ENCODE assay signal across 8 cellular contexts in the genomic region with DNA sequence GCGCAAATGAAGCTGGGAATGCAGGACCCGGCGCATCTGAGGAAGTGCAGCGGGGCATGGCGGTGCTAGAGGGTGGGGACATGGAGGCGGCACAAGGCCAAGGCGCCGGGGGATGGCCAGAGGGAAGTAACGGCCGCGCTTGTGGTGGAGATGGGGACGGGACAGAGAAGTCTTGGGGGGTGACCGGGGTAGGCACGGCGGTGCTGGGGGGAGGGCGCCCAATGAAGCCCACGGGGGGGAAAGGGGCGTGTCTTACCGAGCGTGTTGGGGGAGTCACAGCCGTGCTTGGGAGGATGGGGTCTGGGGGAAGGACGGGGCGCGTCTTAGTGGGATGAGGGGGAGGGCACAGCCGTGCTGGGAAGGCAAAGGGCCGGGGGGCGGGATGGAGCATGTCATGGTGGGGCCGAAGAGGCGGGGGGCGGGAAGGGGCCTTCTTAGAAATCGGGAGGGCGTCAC. TPM values are rescaled to one million over a fixed set of nuclear protein-coding genes. Genes with fewer than 3 reads are reported as not detected.
DNase-seq lines count a peak whose midpoint lies in the region; ATAC-seq and TF ChIP-seq lines count a peak whose summit lies in the region.

No MANE protein-coding gene starts in this region.

- peak overlapping the region in 1 of 2 donors; percentile 95 for H3K9ac ChIP-seq in mucosa of rectum (ENCODE audit: low read depth in 1 of 2, low read length in 2 of 2)

- no peak for ATAC-seq in GM18870 (IDR thresholded peaks at IDR 0.05; ENCODE audit: unreplicated experiment)

- peaks cover 0 to under 1% of the 10 kb centered on the region in 2 donors for H3K4me1 ChIP-seq in mucosa of rectum (ENCODE audit: control insufficient read depth in 2 of 2, insufficient read depth in 2 of 2, low read length in 2 of 2)
- H3K4me1 ChIP-seq in urinary bladder (ENCODE audit: insufficient read depth), result no peaks in the 10 kb centered on the region

- no peak for DNase-seq in AG09309 (ENCODE audit: low read depth)
- peak; percentile 75 for DNase-seq in NOMO-1 treated with DMSO at 0.1 percent for 48 hours (lab: John Stamatoyannopoulos, UW; ENCODE audit: unreplicated experiment)
- DNase-seq in epithelial cell of esophagus (ENCODE audit: low read depth), result peak; percentile 0
- DNase-seq in stimulated activated naive CD4-positive, alpha-beta T cell treated with Interleukin-2 at 50 U/mL for 16 hours (lab: John Stamatoyannopoulos, UW), result no peak
- DNase-seq in HEK293T (ENCODE audit: extremely low spot score), result no peak

- no peak for TF ChIP-seq CTCF in AG09309 (IDR thresholded peaks at IDR 0.05; ENCODE audit: control insufficient read depth, insufficient read depth, low read depth, low read length, missing control alignments)
- TF ChIP-seq CTCF in epithelial cell of esophagus (IDR thresholded peaks at IDR 0.05; ENCODE audit: insufficient read depth, low read depth, low read length, missing control alignments), result no peak

- POLR2A ChIA-PET in HEK293T (lab: Yijun Ruan, JAX), result no interaction called here

- no peaks in the 10 kb centered on the region for H3K27me3 ChIP-seq in mucosa of rectum (ENCODE audit: control insufficient read depth in 2 of 2, insufficient read depth in 2 of 2, low read length in 2 of 2)

- 3% methylated on average over 27 of the region's 32 CpGs for WGBS in urinary bladder

- peak overlapping the region; percentile 98 to 99 for H3K27ac ChIP-seq in mucosa of rectum (ENCODE audit: low read depth in 2 of 2, low read length in 2 of 2)
- peak overlapping the region; percentile 88 for H3K27ac ChIP-seq in urinary bladder (ENCODE audit: low read depth)

- CTCF ChIA-PET in HEK293T (lab: Yijun Ruan, JAX), result no interaction called here

- H3K9me3 ChIP-seq in mucosa of rectum (ENCODE audit: control insufficient read depth in 2 of 2, low read length in 2 of 2), result peaks cover 0 to 4% of the 10 kb centered on the region in 2 donors

- H3K36me3 ChIP-seq in mucosa of rectum (ENCODE audit: control insufficient read depth in 2 of 2, insufficient read depth in 2 of 2, low read length in 2 of 2) (peaks cover 0 to 5% of the 10 kb centered on the region in 2 donors), urinary bladder (ENCODE audit: insufficient read depth) (no peaks in the 10 kb centered on the region)

- peak overlapping the region; percentile 62 for H3K4me3 ChIP-seq in AG09309 (ENCODE audit: control insufficient read depth, low read depth, low read length)
- H3K4me3 ChIP-seq in epithelial cell of esophagus (ENCODE audit: low read length), result no peak overlapping the region
- peak overlapping the region; percentile 57 to 89 for H3K4me3 ChIP-seq in mucosa of rectum (ENCODE audit: low read length in 2 of 2)
- H3K4me3 ChIP-seq in urinary bladder (ENCODE audit: low read depth, low read length), result peak overlapping the region; percentile 45

TF ChIP-seq in HEK293T, 16 proteins besides CTCF, POLR2A, EP300 and RAD21:
- TF ChIP-seq HDGF (IDR thresholded peaks at IDR 0.05; ENCODE audit: borderline replicate concordance), result no peak
- no peak for TF ChIP-seq FOXM1 (IDR thresholded peaks at IDR 0.05; ENCODE audit: borderline replicate concordance)
- TF ChIP-seq BHLHE40 (IDR thresholded peaks at IDR 0.05; ENCODE audit: borderline replicate concordance), result no peak
- no peak for TF ChIP-seq CTBP1 (IDR thresholded peaks at IDR 0.05; ENCODE audit: borderline replicate concordance)
- TF ChIP-seq FOXK2 (IDR thresholded peaks at IDR 0.05), result no peak
- no peak for TF ChIP-seq TARDBP (IDR thresholded peaks at IDR 0.05)
- TF ChIP-seq FOXA1 (IDR thresholded peaks at IDR 0.05), result no peak
- TF ChIP-seq ZNF384 (IDR thresholded peaks at IDR 0.05), result no peak

RNA-seq across cellular contexts. Expression of a gene that starts 1.0 kb away (rescaled TPM):
- total RNA-seq in urinary bladder, result 35.4 TPM
- 12.4 TPM for polyA plus RNA-seq in urinary bladder

Comparison
In these comparisons a context has a peak if more than half of its experiments do, and no peak if none do; other contexts are left out.
1. DNase-seq: peak in NOMO-1 treated with DMSO at 0.1 percent for 48 hours (single experiment) and epithelial cell of esophagus (single experiment); none in AG09309 (single experiment), stimulated activated naive CD4-positive, alpha-beta T cell treated with Interleukin-2 at 50 U/mL for 16 hours (single experiment) and HEK293T (single experiment).